Comparison of ENCODE assay signal across 6 cellular contexts in genomic region chr2:15806801-15807417, GRCh38.
"Had no signal": no experiment of that assay in that cellular context is flagged by ENCODE, and none has a peak within 500 bp of the region (broad histone marks: within the 10 kb centered on the region; RNA-seq: fewer than 3 reads in every experiment).

No MANE protein-coding gene starts in this region.

- DNase-seq: IMR-90, KBM-7 had no signal

- H3K4me1 Mint-ChIP-seq: IgD-negative memory B cell had no signal

- H3K27ac ChIP-seq: HL-60 had no signal

- H3K36me3 Mint-ChIP-seq: IgD-negative memory B cell had no signal

- ATAC-seq: HepG2, K562 had no signal

- H3K4me3 ChIP-seq: K562 had no signal

- H3K9me3 Mint-ChIP-seq: IgD-negative memory B cell had no signal
